ENCODE assay signal across 12 cellular contexts in the genomic region with DNA sequence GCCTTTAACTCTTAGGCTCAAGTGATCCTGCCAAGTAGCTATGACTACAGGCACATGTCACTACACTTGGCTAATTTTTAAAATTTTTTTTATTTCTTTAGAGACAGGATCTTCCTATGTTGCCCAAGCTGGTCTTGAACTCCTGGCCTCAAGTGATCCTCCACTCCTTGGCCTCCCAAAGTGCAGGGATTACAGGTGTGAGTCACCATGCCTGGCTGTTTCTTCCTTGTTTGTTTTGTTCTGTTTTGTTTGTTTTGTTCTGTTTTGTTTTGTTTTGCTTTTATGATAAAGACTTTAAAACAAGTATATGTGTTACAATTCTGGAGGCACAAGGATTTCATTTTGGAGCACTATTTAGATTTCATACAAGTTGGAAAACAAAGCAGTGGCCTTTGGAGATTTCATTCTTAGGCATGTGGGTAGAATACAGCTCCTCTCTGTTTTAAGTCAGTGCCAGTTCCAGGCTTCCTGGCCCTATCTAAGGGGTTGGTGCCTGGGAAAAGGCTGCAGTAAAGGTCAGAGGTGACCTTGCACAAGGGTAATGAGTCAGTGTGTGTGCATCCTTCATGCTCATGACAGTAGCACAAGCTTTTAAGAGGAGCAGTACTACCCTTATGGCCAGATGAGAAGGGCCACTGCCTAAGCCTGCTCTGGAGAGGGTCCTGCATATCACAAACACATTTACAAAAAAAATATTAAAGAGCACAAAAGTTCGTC. TPM values are rescaled to one million over a fixed set of nuclear protein-coding genes. Genes with fewer than 3 reads are reported as not detected.
DNase-seq lines count a peak whose midpoint lies in the region; TF ChIP-seq lines count a peak whose summit lies in the region.
"Had no signal": no experiment of that assay in that cellular context is flagged by ENCODE, and none has a peak within 500 bp of the region (broad histone marks: within the 10 kb centered on the region; RNA-seq: fewer than 3 reads in every experiment).

No MANE protein-coding gene starts in this region.

- no CpG with 5 or more reads among the region's 1 CpG for WGBS in mesendoderm (ENCODE audit: extremely low coverage, insufficient coverage, low lambda C conversion rate)

- no peak overlapping the region for H3K23ac ChIP-seq in mesendoderm (ENCODE audit: low read length)

- no peak overlapping the region for H4K8ac ChIP-seq in mesendoderm (ENCODE audit: low read depth, low read length)

- H3K4me3 ChIP-seq in MG63 (no peak overlapping the region), cardiac fibroblast (replicated peaks in 1 of 2; ENCODE audit: low read depth in 2 of 2, low read length in 2 of 2) (no peak overlapping the region), mesendoderm (ENCODE audit: low read length) (no peak overlapping the region)

- no peak overlapping the region for H3K18ac ChIP-seq in mesendoderm (ENCODE audit: low read length)

- no peaks in the 10 kb centered on the region for H3K9me3 ChIP-seq in MG63

- DNase-seq in EL (peak; percentile 92), MG63 (peak; percentile 59), cardiac fibroblast (ENCODE audit: low read depth in 2 of 2) (peak; percentile 82 to 91), mesendoderm (no peak), NCI-H1105 (lab: John Stamatoyannopoulos, UW) (no peak), NCI-H1092 (lab: John Stamatoyannopoulos, UW) (no peak), HUDEP-2 (lab: John Stamatoyannopoulos, UW; ENCODE audit: unreplicated experiment in 76 of 76) (no peak)
- no peak for DNase-seq in effector CD4-positive, alpha-beta T cell
- DNase-seq: caudate nucleus, foreskin keratinocyte, right cardiac atrium had no signal

- H3K27me3 ChIP-seq in MG63 = no peaks in the 10 kb centered on the region
- no peaks in the 10 kb centered on the region for H3K27me3 ChIP-seq in mesendoderm (ENCODE audit: insufficient read depth, low read length, poor library complexity)
- H3K27me3 ChIP-seq: foreskin keratinocyte had no signal

- H2BK120ac ChIP-seq in mesendoderm (ENCODE audit: low read depth, low read length) = peak overlapping the region; percentile 48

- no peaks in the 10 kb centered on the region for H3K36me3 ChIP-seq in MG63
- H3K36me3 ChIP-seq in mesendoderm (ENCODE audit: control insufficient read depth, insufficient read depth, low read length) = no peaks in the 10 kb centered on the region

- TF ChIP-seq CTCF in cardiac fibroblast (IDR thresholded peaks at IDR 0.05; ENCODE audit: low read depth, low read length) = no peak

- H4K5ac ChIP-seq in mesendoderm (ENCODE audit: low read length) = no peak overlapping the region

- peak overlapping the region; percentile 76 for H2BK15ac ChIP-seq in mesendoderm (replicated peaks; ENCODE audit: low read depth)

- peak overlapping the region; percentile 80 for H2AK5ac ChIP-seq in mesendoderm (ENCODE audit: low read length)

- no peak overlapping the region for H3K4me2 ChIP-seq in mesendoderm (ENCODE audit: low read length)

- H3K9ac ChIP-seq in mesendoderm (ENCODE audit: low read length) = no peak overlapping the region

- no peak overlapping the region for H3K4ac ChIP-seq in mesendoderm (ENCODE audit: low read depth, low read length)

- no peaks in the 10 kb centered on the region for H3K79me1 ChIP-seq in mesendoderm (ENCODE audit: low read length)

- no peak overlapping the region for H2BK5ac ChIP-seq in mesendoderm (ENCODE audit: low read length)

- no peak overlapping the region for H3K27ac ChIP-seq in mesendoderm (ENCODE audit: low read depth, low read length)
- H3K27ac ChIP-seq: C4-2B, foreskin keratinocyte had no signal

- H3K79me2 ChIP-seq in mesendoderm (ENCODE audit: control insufficient read depth, insufficient read depth, low read length) = no peaks in the 10 kb centered on the region

- no peaks in the 10 kb centered on the region for H3K4me1 ChIP-seq in mesendoderm (ENCODE audit: control insufficient read depth, low read depth, low read length)

- H3K56ac ChIP-seq in mesendoderm (ENCODE audit: low read length) = no peak overlapping the region

RNA-seq across cellular contexts. Expression of gene FGFBP3, which starts 17.8 kb away (rescaled TPM):
- total RNA-seq in MG63 (2014; rRNA removed; shearing (Covaris generic); ENCODE audit: low replicate concordance) = not detected in 2 replicates
- 13.7 TPM for polyA plus RNA-seq in mesendoderm (2013, experiment 1 of 2)
- 14.5 TPM for polyA plus RNA-seq in mesendoderm (2013, experiment 2 of 2)

RNA-seq across cellular contexts. Expression of gene BTAF1, which starts 32.1 kb away (rescaled TPM):
- 10.1 and 11.4 TPM in 2 replicates for total RNA-seq in MG63 (2014; rRNA removed; shearing (Covaris generic); ENCODE audit: low replicate concordance)
- polyA plus RNA-seq in mesendoderm (2013, experiment 1 of 2) = 17.1 TPM
- polyA plus RNA-seq in mesendoderm (2013, experiment 2 of 2) = 16.9 TPM

Comparison
In these comparisons a context has a peak if more than half of its experiments do, and no peak if none do; other contexts are left out.
1. DNase-seq: peak in EL (single experiment), MG63 (single experiment) and cardiac fibroblast (2 of 2); none in mesendoderm (single experiment), NCI-H1105 (single experiment), NCI-H1092 (single experiment), HUDEP-2 (0 of 76) and effector CD4-positive, alpha-beta T cell (single experiment).